Comparison of ENCODE assay signal across 19 cellular contexts in the genomic region with DNA sequence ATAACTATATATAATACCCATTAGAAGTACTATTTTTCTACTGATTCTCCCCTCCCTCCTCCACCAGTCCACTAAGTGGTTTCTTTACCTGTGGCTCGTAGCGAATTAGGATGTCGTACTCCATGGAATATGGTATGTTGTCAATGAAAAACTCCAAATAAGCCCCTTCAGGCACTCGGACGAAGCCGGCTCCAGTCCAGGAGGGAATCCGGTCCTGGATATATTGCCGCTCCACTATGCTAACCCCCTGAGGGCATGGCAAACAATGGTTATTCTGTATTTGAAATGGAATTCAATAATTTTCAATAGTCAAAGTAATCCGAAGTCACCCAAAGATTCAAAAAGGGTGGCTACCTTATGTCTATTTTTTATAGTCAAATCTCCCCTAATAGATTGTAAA. TPM values are rescaled to one million over a fixed set of nuclear protein-coding genes. Genes with fewer than 3 reads are reported as not detected.
A peak's percentile ranks its signal among the peaks of the same experiment; 100 is the strongest.
DNase-seq lines count a peak whose midpoint lies in the region; ATAC-seq and TF ChIP-seq lines count a peak whose summit lies in the region.
"Had no signal": no experiment of that assay in that cellular context is flagged by ENCODE, and none has a peak within 500 bp of the region (broad histone marks: within the 10 kb centered on the region; RNA-seq: fewer than 3 reads in every experiment).

No MANE protein-coding gene starts in this region.

- CTCF ChIA-PET in WTC11 (lab: Charles Lee): no interaction called here

- H3K4me1 Mint-ChIP-seq in WTC11 (peaks cover 20% of the 10 kb centered on the region), endothelial cell (ENCODE audit: unreplicated experiment) (no peaks in the 10 kb centered on the region)
- no peaks in the 10 kb centered on the region for H3K4me1 Mint-ChIP-seq in effector memory CD8-positive, alpha-beta T cell (ENCODE audit: low read depth in 2 of 2)
- H3K4me1 Mint-ChIP-seq: B cell had no signal

- H3K27ac Mint-ChIP-seq in WTC11 (no peak overlapping the region), endothelial cell (ENCODE audit: unreplicated experiment) (no peak overlapping the region)
- H3K27ac Mint-ChIP-seq in effector memory CD8-positive, alpha-beta T cell: no peak overlapping the region
- H3K27ac Mint-ChIP-seq: B cell; CD4-positive, alpha-beta T cell; CD8-positive, alpha-beta T cell had no signal

- ATAC-seq in WTC11 (no peak), gastroesophageal sphincter (no peak)
- ATAC-seq in effector memory CD8-positive, alpha-beta T cell (replicated peaks): no peak
- ATAC-seq: A549; CD8-positive, alpha-beta T cell had no signal

- H3K27me3 Mint-ChIP-seq in WTC11 (ENCODE audit: low read depth) (no peaks in the 10 kb centered on the region), endothelial cell (ENCODE audit: unreplicated experiment) (peaks cover 11% of the 10 kb centered on the region)
- peaks cover 14 to 32% of the 10 kb centered on the region in 2 donors for H3K27me3 Mint-ChIP-seq in effector memory CD8-positive, alpha-beta T cell

- no peak overlapping the region for H3K4me3 ChIP-seq in left ventricle myocardium inferior
- H3K4me3 ChIP-seq in gastroesophageal sphincter: no peak overlapping the region
- H3K4me3 ChIP-seq: A549; BLaER1 treated with 17β-estradiol and CSF1 and Interleukin-3, amounts not matched to agents 10 nM and 100 nM had no signal

- POLR2A ChIA-PET in WTC11 (lab: Charles Lee): no interaction called here

- H3K9me3 ChIP-seq in left ventricle myocardium inferior (replicated peaks): no peaks in the 10 kb centered on the region
- H3K9me3 ChIP-seq in gastroesophageal sphincter: no peaks in the 10 kb centered on the region
- H3K9me3 ChIP-seq: A549, Caco-2 had no signal

- peaks cover 66% of the 10 kb centered on the region for H3K36me3 ChIP-seq in left ventricle myocardium inferior
- peaks cover 0 to 71% of the 10 kb centered on the region in 2 donors for H3K36me3 ChIP-seq in gastroesophageal sphincter
- H3K36me3 ChIP-seq: BLaER1 treated with 17β-estradiol and CSF1 and Interleukin-3, amounts not matched to agents 10 nM and 100 nM had no signal

- H3K4me1 ChIP-seq in left ventricle myocardium inferior: peaks cover 59% of the 10 kb centered on the region
- H3K4me1 ChIP-seq in gastroesophageal sphincter: peaks cover 10 to 59% (median 32%) of the 10 kb centered on the region in 3 donors

- no peak for TF ChIP-seq POLR2A in gastroesophageal sphincter (IDR thresholded peaks at IDR 0.05)

- H3K27ac ChIP-seq in left ventricle myocardium inferior (replicated peaks) (peak overlapping the region; percentile 76), gastroesophageal sphincter (peak overlapping the region in 3 of 4 donors; percentile 8 to 81 (median 46))
- H3K27ac ChIP-seq: 22Rv1; A549; BLaER1 treated with 17β-estradiol and CSF1 and Interleukin-3, amounts not matched to agents 10 nM and 100 nM; C4-2B had no signal

- H3K9me3 Mint-ChIP-seq in WTC11 (no peaks in the 10 kb centered on the region), endothelial cell (ENCODE audit: unreplicated experiment) (no peaks in the 10 kb centered on the region)
- no peaks in the 10 kb centered on the region for H3K9me3 Mint-ChIP-seq in effector memory CD8-positive, alpha-beta T cell
- H3K9me3 Mint-ChIP-seq: CD4-positive, alpha-beta T cell; CD8-positive, alpha-beta T cell had no signal

- H3K36me3 Mint-ChIP-seq in WTC11: peaks cover 64% of the 10 kb centered on the region
- H3K36me3 Mint-ChIP-seq in endothelial cell (ENCODE audit: low read depth, unreplicated experiment): peaks cover 65% of the 10 kb centered on the region
- no peaks in the 10 kb centered on the region for H3K36me3 Mint-ChIP-seq in effector memory CD8-positive, alpha-beta T cell (ENCODE audit: insufficient read depth)
- H3K36me3 Mint-ChIP-seq: CD8-positive, alpha-beta T cell had no signal

- H3K4me3 Mint-ChIP-seq in WTC11: no peak overlapping the region
- H3K4me3 Mint-ChIP-seq in endothelial cell (ENCODE audit: unreplicated experiment): peak overlapping the region; percentile 57
- H3K4me3 Mint-ChIP-seq in effector memory CD8-positive, alpha-beta T cell: no peak overlapping the region
- H3K4me3 Mint-ChIP-seq: B cell; CD4-positive, alpha-beta T cell; CD8-positive, alpha-beta T cell had no signal

- H3K27me3 ChIP-seq in left ventricle myocardium inferior (ENCODE audit: low read depth) (no peaks in the 10 kb centered on the region), gastroesophageal sphincter (no peaks in the 10 kb centered on the region)
- H3K27me3 ChIP-seq: BLaER1 treated with 17β-estradiol and CSF1 and Interleukin-3, amounts not matched to agents 10 nM and 100 nM had no signal

- intact Hi-C loops in left ventricle myocardium inferior (cut with micrococcal nuclease): no loop called here
- intact Hi-C loops in cardiac septum (cut with DNase I): no loop called here

- no peak for TF ChIP-seq EP300 in gastroesophageal sphincter (IDR thresholded peaks at IDR 0.05)

- TF ChIP-seq CTCF in left ventricle myocardium inferior (IDR thresholded peaks at IDR 0.05; ENCODE audit: borderline replicate concordance) (no peak), WTC11 (IDR thresholded peaks at IDR 0.05) (no peak), endothelial cell (IDR thresholded peaks at IDR 0.05; ENCODE audit: unreplicated experiment) (no peak), gastroesophageal sphincter (IDR thresholded peaks at IDR 0.05) (no peak)

- no peak for DNase-seq in left ventricle myocardium inferior
- DNase-seq in cardiac septum (ENCODE audit: low spot score): no peak
- no peak for DNase-seq in WTC11 (ENCODE audit: low spot score)
- no peak for DNase-seq in endothelial cell (ENCODE audit: low spot score)
- no peak for DNase-seq in effector memory CD8-positive, alpha-beta T cell
- no peak for DNase-seq in NK-92 treated with Interleukin-12 subunit alpha and Interleukin-12 subunit beta, amount 100 ng/mL, for 24 hours (lab: John Stamatoyannopoulos, UW)
- DNase-seq: AML-193; Caco-2; Calu3; CD4-positive, alpha-beta T cell; CD8-positive, alpha-beta T cell; DMS79 treated with DMSO at 0.1 percent for 48 hours; GF-D8 had no signal

- WGBS in gastroesophageal sphincter (ENCODE audit: low coverage in 1 of 2), 2 donors: 84 to 86% methylated on average over 9 of the region's 9 CpGs

TF ChIP-seq in WTC11, 78 proteins besides CTCF, POLR2A, EP300 and RAD21:
- TF ChIP-seq TP53 (CRISPR knock-in tag; IDR thresholded peaks at IDR 0.05) (no peak), GRHL2 (CRISPR knock-in tag; IDR thresholded peaks at IDR 0.05; ENCODE audit: insufficient replicate concordance, severe bottlenecking) (no peak), TEAD4 (CRISPR knock-in tag; IDR thresholded peaks at IDR 0.05) (no peak)
- TF ChIP-seq, protein P1, sequence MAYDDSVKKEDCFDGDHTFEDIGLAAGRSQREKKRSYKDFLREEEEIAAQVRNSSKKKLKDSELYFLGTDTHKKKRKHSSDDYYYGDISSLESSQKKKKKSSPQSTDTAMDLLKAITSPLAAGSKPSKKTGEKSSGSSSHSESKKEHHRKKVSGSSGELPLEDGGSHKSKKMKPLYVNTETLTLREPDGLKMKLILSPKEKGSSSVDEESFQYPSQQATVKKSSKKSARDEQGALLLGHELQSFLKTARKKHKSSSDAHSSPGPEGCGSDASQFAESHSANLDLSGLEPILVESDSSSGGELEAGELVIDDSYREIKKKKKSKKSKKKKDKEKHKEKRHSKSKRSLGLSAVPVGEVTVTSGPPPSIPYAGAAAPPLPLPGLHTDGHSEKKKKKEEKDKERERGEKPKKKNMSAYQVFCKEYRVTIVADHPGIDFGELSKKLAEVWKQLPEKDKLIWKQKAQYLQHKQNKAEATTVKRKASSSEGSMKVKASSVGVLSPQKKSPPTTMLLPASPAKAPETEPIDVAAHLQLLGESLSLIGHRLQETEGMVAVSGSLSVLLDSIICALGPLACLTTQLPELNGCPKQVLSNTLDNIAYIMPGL (CRISPR knock-in tag; IDR thresholded peaks at IDR 0.05): no peak
- TF ChIP-seq, protein P2, sequence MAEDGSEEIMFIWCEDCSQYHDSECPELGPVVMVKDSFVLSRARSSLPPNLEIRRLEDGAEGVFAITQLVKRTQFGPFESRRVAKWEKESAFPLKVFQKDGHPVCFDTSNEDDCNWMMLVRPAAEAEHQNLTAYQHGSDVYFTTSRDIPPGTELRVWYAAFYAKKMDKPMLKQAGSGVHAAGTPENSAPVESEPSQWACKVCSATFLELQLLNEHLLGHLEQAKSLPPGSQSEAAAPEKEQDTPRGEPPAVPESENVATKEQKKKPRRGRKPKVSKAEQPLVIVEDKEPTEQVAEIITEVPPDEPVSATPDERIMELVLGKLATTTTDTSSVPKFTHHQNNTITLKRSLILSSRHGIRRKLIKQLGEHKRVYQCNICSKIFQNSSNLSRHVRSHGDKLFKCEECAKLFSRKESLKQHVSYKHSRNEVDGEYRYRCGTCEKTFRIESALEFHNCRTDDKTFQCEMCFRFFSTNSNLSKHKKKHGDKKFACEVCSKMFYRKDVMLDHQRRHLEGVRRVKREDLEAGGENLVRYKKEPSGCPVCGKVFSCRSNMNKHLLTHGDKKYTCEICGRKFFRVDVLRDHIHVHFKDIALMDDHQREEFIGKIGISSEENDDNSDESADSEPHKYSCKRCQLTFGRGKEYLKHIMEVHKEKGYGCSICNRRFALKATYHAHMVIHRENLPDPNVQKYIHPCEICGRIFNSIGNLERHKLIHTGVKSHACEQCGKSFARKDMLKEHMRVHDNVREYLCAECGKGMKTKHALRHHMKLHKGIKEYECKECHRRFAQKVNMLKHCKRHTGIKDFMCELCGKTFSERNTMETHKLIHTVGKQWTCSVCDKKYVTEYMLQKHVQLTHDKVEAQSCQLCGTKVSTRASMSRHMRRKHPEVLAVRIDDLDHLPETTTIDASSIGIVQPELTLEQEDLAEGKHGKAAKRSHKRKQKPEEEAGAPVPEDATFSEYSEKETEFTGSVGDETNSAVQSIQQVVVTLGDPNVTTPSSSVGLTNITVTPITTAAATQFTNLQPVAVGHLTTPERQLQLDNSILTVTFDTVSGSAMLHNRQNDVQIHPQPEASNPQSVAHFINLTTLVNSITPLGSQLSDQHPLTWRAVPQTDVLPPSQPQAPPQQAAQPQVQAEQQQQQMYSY (CRISPR knock-in tag; IDR thresholded peaks at IDR 0.05): peak; percentile 70; the same call in 1 of the 2 replicates

RNA-seq across cellular contexts. Expression of gene LAMB1, which starts 40.1 kb away (rescaled TPM):
- total RNA-seq in left ventricle myocardium inferior (60.0 TPM), cardiac septum (55.1 TPM), WTC11 (2021) (77.8 to 101 TPM (median 78.4 TPM) in 3 replicates), endothelial cell (ENCODE audit: unreplicated experiment) (453 TPM), gastroesophageal sphincter (100 to 1,000 TPM; 130 to 193 (median 179) TPM)
- total RNA-seq: B cell; CD4-positive, alpha-beta T cell; CD8-positive, alpha-beta T cell had no signal
